ENCODE assay signal across 8 cellular contexts in the genomic region with DNA sequence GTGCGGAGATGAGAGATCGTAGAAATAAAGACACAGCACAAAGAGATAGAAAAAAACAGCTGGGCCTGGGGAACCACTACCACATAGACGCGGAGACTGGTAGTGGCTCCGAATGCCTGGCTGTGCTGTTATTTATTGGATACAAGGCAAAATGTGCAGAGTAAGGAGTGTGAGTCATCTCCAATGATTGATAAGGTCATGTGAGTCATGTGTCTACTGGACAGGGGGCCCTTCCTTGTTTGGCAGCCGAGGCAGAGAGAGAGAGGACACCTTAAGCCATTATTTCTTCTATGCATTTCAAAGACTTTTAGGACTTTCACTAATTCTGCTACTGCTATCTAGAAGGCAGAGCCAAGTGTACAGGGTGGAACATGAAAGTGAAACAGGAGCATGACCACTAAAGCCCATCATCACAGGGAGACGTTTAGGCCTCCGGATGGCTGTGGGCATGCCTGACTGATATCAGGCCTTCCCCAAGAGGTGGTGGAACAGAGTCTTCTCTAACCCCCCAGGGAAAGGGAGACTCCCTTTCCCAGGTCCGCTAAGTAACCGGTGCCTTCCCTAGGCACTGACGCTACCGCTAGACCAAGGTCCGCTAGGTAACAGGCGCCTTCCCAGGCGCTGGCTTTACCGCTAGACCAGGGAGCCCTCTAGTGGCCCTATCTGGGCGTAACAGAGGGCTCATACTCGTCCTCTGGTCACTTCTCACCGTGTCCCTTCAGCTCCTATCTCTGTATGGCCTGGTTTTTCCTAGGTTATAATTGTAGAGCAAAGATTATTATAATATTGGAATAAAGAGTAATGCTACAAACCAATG.
DNase-seq lines count a peak whose midpoint lies in the region; ATAC-seq and TF ChIP-seq lines count a peak whose summit lies in the region.

No MANE protein-coding gene starts in this region.

- no peaks in the 10 kb centered on the region for H3K27me3 Mint-ChIP-seq in activated CD8-positive, alpha-beta T cell treated with anti-CD3 and anti-CD28 coated beads, Interleukin-2, amount 10 ng/mL, durations not matched to agents 7 days and 5 days (ENCODE audit: low read depth)
- no peaks in the 10 kb centered on the region for H3K27me3 Mint-ChIP-seq in activated T-helper 1 cell treated with anti-CD3 and anti-CD28 coated beads, Interleukin-12 subunit alpha, Interleukin-12 subunit beta, Interleukin-2, Interleukin-4 antibody, amounts not matched to agents 30 ng/mL and 10 ng/mL and 1 ng/mL, durations not matched to agents 14 hours and 24 hours and 36 hours (ENCODE audit: insufficient read depth)

- no peak overlapping the region for H3K27ac Mint-ChIP-seq in activated CD8-positive, alpha-beta T cell treated with anti-CD3 and anti-CD28 coated beads, Interleukin-2, amount 10 ng/mL, durations not matched to agents 7 days and 5 days
- H3K27ac Mint-ChIP-seq in activated T-helper 1 cell treated with anti-CD3 and anti-CD28 coated beads, Interleukin-12 subunit alpha, Interleukin-12 subunit beta, Interleukin-2, Interleukin-4 antibody, amounts not matched to agents 30 ng/mL and 10 ng/mL and 1 ng/mL, durations not matched to agents 14 hours and 24 hours and 36 hours, result no peak overlapping the region

- H3K4me1 Mint-ChIP-seq in activated CD8-positive, alpha-beta T cell treated with anti-CD3 and anti-CD28 coated beads, Interleukin-2, amount 10 ng/mL, durations not matched to agents 7 days and 5 days (ENCODE audit: low read depth), result no peaks in the 10 kb centered on the region
- H3K4me1 Mint-ChIP-seq in activated T-helper 1 cell treated with anti-CD3 and anti-CD28 coated beads, Interleukin-12 subunit alpha, Interleukin-12 subunit beta, Interleukin-2, Interleukin-4 antibody, amounts not matched to agents 30 ng/mL and 10 ng/mL and 1 ng/mL, durations not matched to agents 14 hours and 24 hours and 36 hours (ENCODE audit: low read depth), result no peaks in the 10 kb centered on the region

- intact Hi-C loops in activated T-helper 1 cell treated with anti-CD3 and anti-CD28 coated beads, Interleukin-12 subunit alpha, Interleukin-12 subunit beta, Interleukin-2, Interleukin-4 antibody, amounts not matched to agents 30 ng/mL and 10 ng/mL and 1 ng/mL, durations not matched to agents 14 hours and 24 hours and 36 hours (cut with micrococcal nuclease), result no loop called here

- DNase-seq in EH (ENCODE audit: low read depth) (peak; percentile 2), HT1080 (ENCODE audit: low read depth) (peak; percentile 76), lung (ENCODE audit: low spot score) (peak; percentile 31), HPDE6-E6E7 (ENCODE audit: extremely low spot score) (no peak)
- DNase-seq in activated CD8-positive, alpha-beta T cell treated with anti-CD3 and anti-CD28 coated beads, Interleukin-2, amount 10 ng/mL, durations not matched to agents 7 days and 5 days, result peak; percentile 20
- DNase-seq in activated T-helper 1 cell treated with anti-CD3 and anti-CD28 coated beads, Interleukin-12 subunit alpha, Interleukin-12 subunit beta, Interleukin-2, Interleukin-4 antibody, amounts not matched to agents 30 ng/mL and 10 ng/mL and 1 ng/mL, durations not matched to agents 14 hours and 24 hours and 36 hours (ENCODE audit: low spot score), result no peak

- CTCF ChIA-PET in activated CD8-positive, alpha-beta T cell treated with anti-CD3 and anti-CD28 coated beads, Interleukin-2, amount 10 ng/mL, durations not matched to agents 7 days and 5 days (lab: Charles Lee), result no interaction called here

- ATAC-seq in activated CD8-positive, alpha-beta T cell treated with anti-CD3 and anti-CD28 coated beads, Interleukin-2, amount 10 ng/mL, durations not matched to agents 7 days and 5 days, result no peak
- ATAC-seq in lung (ENCODE audit: insufficient read depth, low FRiP score) (no peak), GM18520 (IDR thresholded peaks at IDR 0.05; ENCODE audit: unreplicated experiment) (no peak)
- ATAC-seq in activated CD4-positive, CD25-positive, alpha-beta regulatory T cell treated with anti-CD3 and anti-CD28 coated beads, Interleukin-2, amount 50 U/mL, for 24 hours, result no peak

- H3K4me3 ChIP-seq in lung, result no peak overlapping the region

- POLR2A ChIA-PET in activated CD8-positive, alpha-beta T cell treated with anti-CD3 and anti-CD28 coated beads, Interleukin-2, amount 10 ng/mL, durations not matched to agents 7 days and 5 days (lab: Charles Lee), result no interaction called here

- H3K4me3 Mint-ChIP-seq in activated CD8-positive, alpha-beta T cell treated with anti-CD3 and anti-CD28 coated beads, Interleukin-2, amount 10 ng/mL, durations not matched to agents 7 days and 5 days, result no peak overlapping the region
- no peak overlapping the region for H3K4me3 Mint-ChIP-seq in activated T-helper 1 cell treated with anti-CD3 and anti-CD28 coated beads, Interleukin-12 subunit alpha, Interleukin-12 subunit beta, Interleukin-2, Interleukin-4 antibody, amounts not matched to agents 30 ng/mL and 10 ng/mL and 1 ng/mL, durations not matched to agents 14 hours and 24 hours and 36 hours

- H3K36me3 ChIP-seq in lung (ENCODE audit: control insufficient read depth in 2 of 2, insufficient read depth in 2 of 2, low read length in 2 of 2), result no peaks in the 10 kb centered on the region

- TF ChIP-seq CTCF in lung (IDR thresholded peaks at IDR 0.05; ENCODE audit: control extremely low read depth, extremely low read depth), result no peak

- no peaks in the 10 kb centered on the region for H3K9me3 ChIP-seq in lung (ENCODE audit: control insufficient read depth in 2 of 2, insufficient read depth in 1 of 2, low read length in 1 of 2)

- no peak overlapping the region for H3K27ac ChIP-seq in lung (ENCODE audit: low read depth in 1 of 2, low read length in 1 of 2)

- no peaks in the 10 kb centered on the region for H3K27me3 ChIP-seq in lung (ENCODE audit: control insufficient read depth, insufficient read depth)

- WGBS in lung, 2 donors, result 76 to 84% methylated on average over 19 of the region's 19 CpGs

- H3K9me3 Mint-ChIP-seq in activated CD8-positive, alpha-beta T cell treated with anti-CD3 and anti-CD28 coated beads, Interleukin-2, amount 10 ng/mL, durations not matched to agents 7 days and 5 days (ENCODE audit: insufficient read depth), result no peaks in the 10 kb centered on the region
- no peaks in the 10 kb centered on the region for H3K9me3 Mint-ChIP-seq in activated T-helper 1 cell treated with anti-CD3 and anti-CD28 coated beads, Interleukin-12 subunit alpha, Interleukin-12 subunit beta, Interleukin-2, Interleukin-4 antibody, amounts not matched to agents 30 ng/mL and 10 ng/mL and 1 ng/mL, durations not matched to agents 14 hours and 24 hours and 36 hours

- no peaks in the 10 kb centered on the region for H3K4me1 ChIP-seq in lung (ENCODE audit: control insufficient read depth in 2 of 2, insufficient read depth in 2 of 2, low read length in 2 of 2)

- no peaks in the 10 kb centered on the region for H3K36me3 Mint-ChIP-seq in activated CD8-positive, alpha-beta T cell treated with anti-CD3 and anti-CD28 coated beads, Interleukin-2, amount 10 ng/mL, durations not matched to agents 7 days and 5 days (ENCODE audit: low read depth)
- H3K36me3 Mint-ChIP-seq in activated T-helper 1 cell treated with anti-CD3 and anti-CD28 coated beads, Interleukin-12 subunit alpha, Interleukin-12 subunit beta, Interleukin-2, Interleukin-4 antibody, amounts not matched to agents 30 ng/mL and 10 ng/mL and 1 ng/mL, durations not matched to agents 14 hours and 24 hours and 36 hours (ENCODE audit: low read depth), result no peaks in the 10 kb centered on the region

Comparison
In these comparisons a context has a peak if more than half of its experiments do, and no peak if none do; other contexts are left out.
1. DNase-seq: peak in EH (single experiment), HT1080 (single experiment), activated CD8-positive, alpha-beta T cell treated with anti-CD3 and anti-CD28 coated beads, Interleukin-2, amount 10 ng/mL, durations not matched to agents 7 days and 5 days (single experiment) and lung (single experiment); none in activated T-helper 1 cell treated with anti-CD3 and anti-CD28 coated beads, Interleukin-12 subunit alpha, Interleukin-12 subunit beta, Interleukin-2, Interleukin-4 antibody, amounts not matched to agents 30 ng/mL and 10 ng/mL and 1 ng/mL, durations not matched to agents 14 hours and 24 hours and 36 hours (single experiment) and HPDE6-E6E7 (single experiment).